ENCODE assay signal across 8 cellular contexts in the genomic region with DNA sequence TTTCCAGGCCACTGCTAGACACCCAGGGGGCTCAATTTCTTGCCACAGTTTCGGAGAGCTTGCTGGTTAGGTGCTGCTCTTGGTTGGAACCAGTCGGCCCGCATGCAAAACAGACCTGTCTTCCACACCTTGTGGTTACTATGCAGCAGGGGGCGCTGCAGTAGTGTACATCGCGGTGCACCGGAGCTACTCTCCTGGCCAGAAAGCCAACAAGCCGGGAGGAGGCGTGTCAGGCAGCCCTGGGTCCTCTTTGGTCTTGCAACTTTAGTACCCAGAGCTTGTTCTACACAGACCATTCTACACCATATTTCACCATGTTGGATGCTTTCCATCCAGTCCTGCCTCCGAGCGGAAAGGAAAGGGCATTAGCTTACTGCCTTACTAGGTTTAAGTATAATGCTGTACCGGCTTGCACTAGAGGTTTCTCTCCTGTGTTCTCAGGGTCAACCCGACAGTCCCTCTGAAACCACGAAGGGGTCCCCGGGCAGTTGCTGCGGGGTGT. TPM values are rescaled to one million over a fixed set of nuclear protein-coding genes. Genes with fewer than 3 reads are reported as not detected.
DNase-seq lines count a peak whose midpoint lies in the region; ATAC-seq, FAIRE-seq and TF ChIP-seq lines count a peak whose summit lies in the region.

No MANE protein-coding gene starts in this region.

- H3K9me3 ChIP-seq in aorta (ENCODE audit: control insufficient read depth, low read length): no peaks in the 10 kb centered on the region

- peak overlapping the region; percentile 84 for H3K4me3 ChIP-seq in astrocyte of the cerebellum (ENCODE audit: low read depth, low read length)
- peak overlapping the region; percentile 99 for H3K4me3 ChIP-seq in rectal smooth muscle tissue (ENCODE audit: low read length)
- peak overlapping the region; percentile 64 to 84 for H3K4me3 ChIP-seq in aorta (ENCODE audit: low read length in 2 of 2)

- H3K36me3 ChIP-seq in rectal smooth muscle tissue (ENCODE audit: control insufficient read depth, insufficient read depth, low read length) (no peaks in the 10 kb centered on the region), aorta (ENCODE audit: control insufficient read depth in 1 of 2, insufficient read depth in 2 of 2, low read length in 1 of 2) (no peaks in the 10 kb centered on the region)

- H3K9ac ChIP-seq in rectal smooth muscle tissue (ENCODE audit: low read length): peak overlapping the region; percentile 97

- intact Hi-C loops in aorta (cut with DNase I): no loop called here

- 1% methylated on average over 16 of the region's 16 CpGs for WGBS in aorta, 2 donors

- FAIRE-seq in GM18507 (lab: Jason Lieb, UNC): peak; percentile 94

- H3K27ac ChIP-seq in rectal smooth muscle tissue (ENCODE audit: low read depth, low read length): peak overlapping the region; percentile 98
- peak overlapping the region in 1 of 2 donors; percentile 74 for H3K27ac ChIP-seq in aorta (ENCODE audit: low read depth in 1 of 2, low read length in 2 of 2)

- peaks cover 15% of the 10 kb centered on the region for H3K4me1 ChIP-seq in rectal smooth muscle tissue (ENCODE audit: control insufficient read depth, insufficient read depth, low read length)
- H3K4me1 ChIP-seq in aorta (ENCODE audit: control insufficient read depth in 1 of 2, insufficient read depth in 2 of 2, low read length in 2 of 2): no peaks in the 10 kb centered on the region

- peak; percentile 55 for ATAC-seq in HG02981 (IDR thresholded peaks at IDR 0.05; ENCODE audit: unreplicated experiment)
- ATAC-seq in aorta (ENCODE audit: low FRiP score): peak; percentile 93

- peak; percentile 85 for TF ChIP-seq CTCF in astrocyte of the cerebellum (IDR thresholded peaks at IDR 0.05; ENCODE audit: low read depth, low read length, missing control alignments)

- DNase-seq in GM18507 (ENCODE audit: extremely low spot score, insufficient read length, low read depth) (peak; percentile 52), NCI-H1930 (lab: John Stamatoyannopoulos, UW) (peak; percentile 87 to 92), T-helper 22 cell (ENCODE audit: low read depth) (peak; percentile 72), astrocyte of the cerebellum (ENCODE audit: low read depth) (peak; percentile 91), hepatic stellate cell (ENCODE audit: low spot score) (peak; percentile 45), aorta (peak; percentile 96 to 98)

- in situ Hi-C loops in astrocyte of the cerebellum (cut with HindIII; ENCODE audit: low sequenced_read_pairs): no loop called here

- H3K27me3 ChIP-seq in rectal smooth muscle tissue (ENCODE audit: control insufficient read depth, insufficient read depth, low read length): peaks cover 2% of the 10 kb centered on the region
- no peaks in the 10 kb centered on the region for H3K27me3 ChIP-seq in aorta (ENCODE audit: control insufficient read depth in 1 of 2, insufficient read depth in 2 of 2, low read length in 1 of 2)

RNA-seq across cellular contexts. Expression of a gene that starts 0.9 kb away (rescaled TPM):
- 10 to 100 TPM in 1 of 2 donors, 1 to 10 TPM in 1; 5.7 to 10.9 TPM for total RNA-seq in aorta
- 1 to 10 TPM in 1 of 2 donors, under 1 TPM in 1; 0.50 to 1.6 TPM for polyA plus RNA-seq in aorta

Comparison
In these comparisons a context has a peak if more than half of its experiments do, and no peak if none do; other contexts are left out.
1. DNase-seq: peak in every context shown above with its lines; median percentile 97 in aorta; 91 in astrocyte of the cerebellum; 90 in NCI-H1930; 72 in T-helper 22 cell; 52 in GM18507; 45 in hepatic stellate cell.